In the genomic region with DNA sequence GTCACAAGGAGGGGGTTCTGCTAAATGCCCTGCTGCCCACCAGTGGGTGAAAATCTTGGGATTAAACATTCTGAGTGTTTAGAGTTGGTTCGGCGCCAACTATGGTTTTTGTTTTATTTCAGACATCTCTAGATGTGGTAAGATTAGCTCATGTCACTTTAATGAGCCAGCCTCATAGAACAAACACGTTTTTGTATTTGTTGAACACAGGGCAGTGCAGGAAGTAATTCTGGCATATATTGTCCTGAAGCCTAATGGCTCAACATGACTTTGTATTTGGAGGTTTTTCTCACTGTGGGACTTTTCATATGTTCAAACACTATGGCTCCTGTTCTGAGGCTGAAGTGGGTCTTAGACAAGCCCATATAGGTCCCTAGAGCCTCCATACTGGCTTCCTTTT, we compare ENCODE assay signal across 29 cellular contexts.
DNase-seq lines count a peak whose midpoint lies in the region; ATAC-seq and TF ChIP-seq lines count a peak whose summit lies in the region.
"Had no signal": no experiment of that assay in that cellular context is flagged by ENCODE, and none has a peak within 500 bp of the region (broad histone marks: within the 10 kb centered on the region; RNA-seq: fewer than 3 reads in every experiment).

No MANE protein-coding gene starts in this region.

- no peaks in the 10 kb centered on the region for H3K27me3 Mint-ChIP-seq in CD4-positive, alpha-beta T cell
- peaks cover 0 to 4% (median 0%) of the 10 kb centered on the region in 5 donors for H3K27me3 Mint-ChIP-seq in naive thymus-derived CD8-positive, alpha-beta T cell

- H3K36me3 Mint-ChIP-seq in CD4-positive, alpha-beta T cell (ENCODE audit: low read depth) = no peaks in the 10 kb centered on the region
- no peaks in the 10 kb centered on the region for H3K36me3 Mint-ChIP-seq in naive thymus-derived CD8-positive, alpha-beta T cell
- H3K36me3 Mint-ChIP-seq: CD14-positive monocyte had no signal

- H3K9me3 ChIP-seq in CD4-positive, alpha-beta T cell (ENCODE audit: control insufficient read depth, low read length) = no peaks in the 10 kb centered on the region
- H3K9me3 ChIP-seq: body of pancreas, esophagus squamous epithelium, gastroesophageal sphincter, lower lobe of right lung, transverse colon had no signal

- ATAC-seq in CD4-positive, alpha-beta T cell (ENCODE audit: poor library complexity) = no peak
- ATAC-seq in naive thymus-derived CD8-positive, alpha-beta T cell = no peak
- ATAC-seq: activated CD4-positive, alpha-beta T cell treated with anti-CD3 and anti-CD28 coated beads for 36 hours; body of pancreas; effector memory CD8-positive, alpha-beta T cell; gastroesophageal sphincter; lower lobe of right lung had no signal

- POLR2A ChIA-PET in CD4-positive, alpha-beta T cell (lab: Charles Lee) = no interaction called here
- POLR2A ChIA-PET in naive thymus-derived CD8-positive, alpha-beta T cell (lab: Charles Lee) = no interaction called here

- no peaks in the 10 kb centered on the region for H3K9me3 Mint-ChIP-seq in CD4-positive, alpha-beta T cell
- H3K9me3 Mint-ChIP-seq in naive thymus-derived CD8-positive, alpha-beta T cell = no peaks in the 10 kb centered on the region
- H3K9me3 Mint-ChIP-seq: effector memory CD8-positive, alpha-beta T cell; neural crest cell; T-helper 1 cell treated with Interleukin-12 subunit alpha and Interleukin-12 subunit beta and Interleukin-4 antibody, amounts not matched to agents 30 μg/mL and 1 μg/mL, for 36 hours had no signal

- CTCF ChIA-PET in CD4-positive, alpha-beta T cell (lab: Charles Lee) = no interaction called here

- no peak overlapping the region for H3K4me3 Mint-ChIP-seq in CD4-positive, alpha-beta T cell
- H3K4me3 Mint-ChIP-seq in naive thymus-derived CD8-positive, alpha-beta T cell = no peak overlapping the region
- H3K4me3 Mint-ChIP-seq: activated CD4-positive, alpha-beta T cell treated with anti-CD3 and anti-CD28 coated beads for 36 hours; CD14-positive monocyte; effector memory CD8-positive, alpha-beta T cell; neural crest cell; T-helper 1 cell treated with Interleukin-12 subunit alpha and Interleukin-12 subunit beta and Interleukin-4 antibody, amounts not matched to agents 30 μg/mL and 1 μg/mL, for 36 hours had no signal

- H3K27ac Mint-ChIP-seq in CD4-positive, alpha-beta T cell = no peak overlapping the region
- H3K27ac Mint-ChIP-seq in naive thymus-derived CD8-positive, alpha-beta T cell = no peak overlapping the region
- H3K27ac Mint-ChIP-seq: activated CD4-positive, alpha-beta T cell treated with anti-CD3 and anti-CD28 coated beads for 36 hours; CD14-positive monocyte; effector memory CD8-positive, alpha-beta T cell; T-helper 1 cell treated with Interleukin-12 subunit alpha and Interleukin-12 subunit beta and Interleukin-4 antibody, amounts not matched to agents 30 μg/mL and 1 μg/mL, for 36 hours had no signal

- DNase-seq in COLO829 (ENCODE audit: low spot score) = peak; percentile 39
- peak; percentile 58 for DNase-seq in EH (ENCODE audit: low read depth)
- peak; percentile 58 for DNase-seq in SK-MEL-5 (ENCODE audit: low read depth, low spot score)
- DNase-seq in kidney tubule cell (ENCODE audit: low spot score) = peak; percentile 19
- DNase-seq in CD4-positive, alpha-beta T cell = no peak
- DNase-seq in islet precursor cell = no peak
- no peak for DNase-seq in NCI-H446 treated with DMSO at 0.1 percent for 48 hours (lab: John Stamatoyannopoulos, UW)
- DNase-seq in naive thymus-derived CD8-positive, alpha-beta T cell = no peak
- DNase-seq: activated CD4-positive, alpha-beta T cell treated with anti-CD3 and anti-CD28 coated beads for 36 hours; activated effector memory CD4-positive, alpha-beta T cell treated with anti-CD3 and anti-CD28 coated beads, Interleukin-2, amount 50 U/mL, for 16 hours; body of pancreas; effector memory CD8-positive, alpha-beta T cell; esophagus squamous epithelium; GDM1; GOT3; KG1; kidney; lower lobe of right lung; NCI-H1694; NCI-H82; OCI-M1; posterior cingulate gyrus; SHP77 treated with DMSO at 0.1 percent for 48 hours; stimulated activated CD8-positive, alpha-beta memory T cell treated with anti-CD3 and anti-CD28 coated beads, Interleukin-4, amount 100 ng/mL, for 48 hours; transverse colon had no signal

- in situ Hi-C loops in SK-MEL-5 (cut with HindIII; ENCODE audit: low pct_unique_long_range_greater_than_20kb, low sequenced_read_pairs) = no loop called here

- no peak for TF ChIP-seq CTCF in CD4-positive, alpha-beta T cell (IDR thresholded peaks at IDR 0.05)

- no peaks in the 10 kb centered on the region for H3K4me1 Mint-ChIP-seq in CD4-positive, alpha-beta T cell (ENCODE audit: low read depth)
- H3K4me1 Mint-ChIP-seq in naive thymus-derived CD8-positive, alpha-beta T cell = no peaks in the 10 kb centered on the region
- H3K4me1 Mint-ChIP-seq: activated CD4-positive, alpha-beta T cell treated with anti-CD3 and anti-CD28 coated beads for 36 hours; CD14-positive monocyte; neural crest cell had no signal

- no peak overlapping the region for H3K27ac ChIP-seq in CD4-positive, alpha-beta T cell (ENCODE audit: low read depth, low read length)
- H3K27ac ChIP-seq: body of pancreas, esophagus squamous epithelium, gastroesophageal sphincter, lower lobe of right lung, transverse colon had no signal

- intact Hi-C loops in CD4-positive, alpha-beta T cell (cut with DNase I, micrococcal nuclease) = no loop called here

- no peaks in the 10 kb centered on the region for H3K27me3 ChIP-seq in CD4-positive, alpha-beta T cell (ENCODE audit: control insufficient read depth, insufficient read depth, low read length)
- H3K27me3 ChIP-seq: body of pancreas, esophagus squamous epithelium, gastroesophageal sphincter, transverse colon had no signal

Comparison
In these comparisons a context has a peak if more than half of its experiments do, and no peak if none do; other contexts are left out.
1. DNase-seq: peak in COLO829 (single experiment), EH (single experiment), SK-MEL-5 (single experiment) and kidney tubule cell (single experiment); none in CD4-positive, alpha-beta T cell (0 of 10), islet precursor cell (single experiment), NCI-H446 treated with DMSO at 0.1 percent for 48 hours (single experiment) and naive thymus-derived CD8-positive, alpha-beta T cell (0 of 10).